ENCODE assay signal across 8 cellular contexts in genomic region chr9:135864447-135865049, GRCh38. TPM values are rescaled to one million over a fixed set of nuclear protein-coding genes. Genes with fewer than 3 reads are reported as not detected.
DNase-seq lines count a peak whose midpoint lies in the region; ATAC-seq and TF ChIP-seq lines count a peak whose summit lies in the region.

No MANE protein-coding gene starts in this region.

- no peaks in the 10 kb centered on the region for H3K9me3 Mint-ChIP-seq in nephron
- no peaks in the 10 kb centered on the region for H3K9me3 Mint-ChIP-seq in stimulated activated naive CD8-positive, alpha-beta T cell treated with anti-CD3 and anti-CD28 coated beads, Interleukin-15, amount 100 ng/mL, for 72 hours

- H3K4me3 Mint-ChIP-seq in nephron, result no peak overlapping the region
- no peak overlapping the region for H3K4me3 Mint-ChIP-seq in stimulated activated naive CD8-positive, alpha-beta T cell treated with anti-CD3 and anti-CD28 coated beads, Interleukin-15, amount 100 ng/mL, for 72 hours

- 36 to 39% methylated on average over 6 to 8 of the region's 8 CpGs for whole genome bisulfite sequencing in esophagus squamous epithelium, 2 donors

- H3K9me3 ChIP-seq in esophagus squamous epithelium, result no peaks in the 10 kb centered on the region

- no peak overlapping the region for H3K4me3 ChIP-seq in esophagus squamous epithelium

- H3K27ac ChIP-seq in 22Rv1 (no peak overlapping the region), esophagus squamous epithelium (no peak overlapping the region)

- TF ChIP-seq POLR2A in esophagus squamous epithelium (IDR thresholded peaks at IDR 0.05), result no peak

- H3K36me3 Mint-ChIP-seq in nephron (ENCODE audit: low read depth), result peaks cover 46% of the 10 kb centered on the region

- H3K27ac Mint-ChIP-seq in nephron, result peak overlapping the region in 1 of 3 experiments; percentile 46
- H3K27ac Mint-ChIP-seq in stimulated activated naive CD8-positive, alpha-beta T cell treated with anti-CD3 and anti-CD28 coated beads, Interleukin-15, amount 100 ng/mL, for 72 hours, result no peak overlapping the region

- H3K4me1 Mint-ChIP-seq in nephron, result peaks cover 6% of the 10 kb centered on the region
- H3K4me1 Mint-ChIP-seq in stimulated activated naive CD8-positive, alpha-beta T cell treated with anti-CD3 and anti-CD28 coated beads, Interleukin-15, amount 100 ng/mL, for 72 hours, result peaks cover 18% of the 10 kb centered on the region

- H3K36me3 ChIP-seq in esophagus squamous epithelium, result peaks cover 8 to 49% (median 9%) of the 10 kb centered on the region in 3 donors

- H3K27me3 Mint-ChIP-seq in nephron (ENCODE audit: low read depth), result no peaks in the 10 kb centered on the region
- no peaks in the 10 kb centered on the region for H3K27me3 Mint-ChIP-seq in stimulated activated naive CD8-positive, alpha-beta T cell treated with anti-CD3 and anti-CD28 coated beads, Interleukin-15, amount 100 ng/mL, for 72 hours

- intact Hi-C loops in esophagus squamous epithelium (cut with DNase I), result no loop called here

- peak; percentile 63 for ATAC-seq in stimulated activated naive CD8-positive, alpha-beta T cell treated with anti-CD3 and anti-CD28 coated beads, Interleukin-15, amount 100 ng/mL, for 72 hours
- ATAC-seq in HG03097 (IDR thresholded peaks at IDR 0.05; ENCODE audit: low FRiP score, unreplicated experiment), result no peak

- H3K27me3 ChIP-seq in esophagus squamous epithelium, result no peaks in the 10 kb centered on the region

- TF ChIP-seq CTCF in 22Rv1 (IDR thresholded peaks at IDR 0.05) (peak; percentile 92), GM12874 (IDR thresholded peaks at IDR 0.05; ENCODE audit: insufficient read depth, low read depth, low read length) (peak; percentile 86), esophagus squamous epithelium (IDR thresholded peaks at IDR 0.05) (peak; percentile 65 to 83 (median 77)), nephron (IDR thresholded peaks at IDR 0.05; ENCODE audit: unreplicated experiment in 3 of 3) (peak; percentile 81 to 92 (median 83))

- peaks cover 0 to 17% (median 0%) of the 10 kb centered on the region in 3 donors for H3K4me1 ChIP-seq in esophagus squamous epithelium

- peak; percentile 23 to 55 for DNase-seq in NOMO-1 (lab: John Stamatoyannopoulos, UW; ENCODE audit: unreplicated experiment in 2 of 2)
- DNase-seq in activated T-cell treated with anti-CD3 and anti-CD28 coated beads for 1 hour (ENCODE audit: low read depth), result peak; percentile 73
- DNase-seq in esophagus squamous epithelium (lab: John Stamatoyannopoulos, UW), result no peak
- peak; percentile 53 to 54 for DNase-seq in stimulated activated naive CD8-positive, alpha-beta T cell treated with anti-CD3 and anti-CD28 coated beads, Interleukin-15, amount 100 ng/mL, for 72 hours

RNA-seq across cellular contexts. Expression of gene CAMSAP1, which starts 42.8 kb away (rescaled TPM):
- total RNA-seq in esophagus squamous epithelium, result 10 to 100 TPM; 31.2 to 85.3 (median 51.6) TPM
